8 cellular contexts compared by ENCODE assay signal in genomic region chr12:54201001-54201794, GRCh38. TPM values are rescaled to one million over a fixed set of nuclear protein-coding genes. Genes with fewer than 3 reads are reported as not detected.
A peak's percentile ranks its signal among the peaks of the same experiment; 100 is the strongest.
DNase-seq lines count a peak whose midpoint lies in the region; ATAC-seq and TF ChIP-seq lines count a peak whose summit lies in the region.

No MANE protein-coding gene starts in this region.

- DNase-seq in CD4-positive, CD25-positive, alpha-beta regulatory T cell, result peak; percentile 50 to 66 (median 61)
- DNase-seq in GOT3 (lab: John Stamatoyannopoulos, UW) (peak; percentile 7), NCI-H2107 (lab: John Stamatoyannopoulos, UW) (peak; percentile 49), UCSD-AML1 (lab: John Stamatoyannopoulos, UW; ENCODE audit: unreplicated experiment) (peak; percentile 62), body of pancreas (peak; percentile 63 to 68 (median 66)), iris pigment epithelial cell (ENCODE audit: low read depth) (peak; percentile 63)
- DNase-seq in stimulated activated CD4-positive, alpha-beta T cell treated with anti-CD3 and anti-CD28 coated beads, Interleukin-1b, Interleukin-23, amount 100 ng/mL, for 48 hours, result peak; percentile 71

- peaks cover under 1% of the 10 kb centered on the region for H3K4me1 ChIP-seq in CD4-positive, CD25-positive, alpha-beta regulatory T cell (ENCODE audit: control insufficient read depth, insufficient read depth, low read length, poor library complexity, severe bottlenecking)
- no peaks in the 10 kb centered on the region for H3K4me1 ChIP-seq in body of pancreas

- peaks cover 78% of the 10 kb centered on the region for H3K27me3 Mint-ChIP-seq in CD4-positive, CD25-positive, alpha-beta regulatory T cell

- intact Hi-C loops in body of pancreas (cut with DNase I), result loop anchor here (5.0 kb wide), 1 partner anchor 199 kb away; the partner anchor contains the start of gene HOXC9

- peaks cover 0 to 6% (median 4%) of the 10 kb centered on the region in 4 donors for H3K4me1 Mint-ChIP-seq in CD4-positive, CD25-positive, alpha-beta regulatory T cell

- no peak for TF ChIP-seq POLR2A in body of pancreas (IDR thresholded peaks at IDR 0.05)

- no peak overlapping the region for H3K4me3 Mint-ChIP-seq in CD4-positive, CD25-positive, alpha-beta regulatory T cell

- H3K4me3 ChIP-seq in CD4-positive, CD25-positive, alpha-beta regulatory T cell (ENCODE audit: low read depth, low read length), result no peak overlapping the region
- no peak overlapping the region for H3K4me3 ChIP-seq in body of pancreas

- peaks cover 26% of the 10 kb centered on the region for H3K27me3 ChIP-seq in CD4-positive, CD25-positive, alpha-beta regulatory T cell (ENCODE audit: control insufficient read depth, insufficient read depth, low read length)
- no peaks in the 10 kb centered on the region for H3K27me3 ChIP-seq in body of pancreas

- peak; percentile 80 to 84 for ATAC-seq in CD4-positive, CD25-positive, alpha-beta regulatory T cell (ENCODE audit: low read depth in 2 of 2)
- ATAC-seq in body of pancreas (peak; percentile 88), GM18873 (IDR thresholded peaks at IDR 0.05; ENCODE audit: low FRiP score, unreplicated experiment) (no peak)

- H3K36me3 Mint-ChIP-seq in CD4-positive, CD25-positive, alpha-beta regulatory T cell, result no peaks in the 10 kb centered on the region

- H3K27ac ChIP-seq in CD4-positive, CD25-positive, alpha-beta regulatory T cell (ENCODE audit: insufficient read depth, low read length, poor library complexity, severe bottlenecking), result no peak overlapping the region
- H3K27ac ChIP-seq in body of pancreas, result no peak overlapping the region

- WGBS in body of pancreas, 2 donors, result 21 to 65% methylated on average over 2 to 8 of the region's 8 CpGs

- H3K36me3 ChIP-seq in CD4-positive, CD25-positive, alpha-beta regulatory T cell (ENCODE audit: control insufficient read depth, insufficient read depth, low read length), result no peaks in the 10 kb centered on the region
- H3K36me3 ChIP-seq in body of pancreas (replicated peaks in 1 of 2; ENCODE audit: insufficient read depth in 1 of 2, low read depth in 2 of 2), result no peaks in the 10 kb centered on the region

- H3K27ac Mint-ChIP-seq in CD4-positive, CD25-positive, alpha-beta regulatory T cell, result no peak overlapping the region

- H3K9me3 Mint-ChIP-seq in CD4-positive, CD25-positive, alpha-beta regulatory T cell, result peaks cover 0 to 2% (median 0%) of the 10 kb centered on the region in 7 donors

- TF ChIP-seq CTCF in body of pancreas (IDR thresholded peaks at IDR 0.05), result peak; percentile 90 to 99 (median 97)

- H3K9me3 ChIP-seq in CD4-positive, CD25-positive, alpha-beta regulatory T cell (ENCODE audit: control insufficient read depth in 2 of 2, low read length in 2 of 2), result no peaks in the 10 kb centered on the region
- no peaks in the 10 kb centered on the region for H3K9me3 ChIP-seq in body of pancreas

RNA-seq across cellular contexts. Expression of gene SMUG1, which starts 12.4 kb away (rescaled TPM):
- 13.0 TPM for total RNA-seq in CD4-positive, CD25-positive, alpha-beta regulatory T cell
- polyA plus RNA-seq in CD4-positive, CD25-positive, alpha-beta regulatory T cell, result 10 to 100 TPM; 24.5 to 38.1 (median 30.7) TPM
- total RNA-seq in body of pancreas, result 10 to 100 TPM; 20.8 to 34.5 TPM

Comparison
In these comparisons a context has a peak if more than half of its experiments do, and no peak if none do; other contexts are left out.
1. DNase-seq: peak in every context shown above with its lines; median percentile 71 in stimulated activated CD4-positive, alpha-beta T cell treated with anti-CD3 and anti-CD28 coated beads, Interleukin-1b, Interleukin-23, amount 100 ng/mL, for 48 hours; 66 in body of pancreas; 63 in iris pigment epithelial cell; 62 in UCSD-AML1; 61 in CD4-positive, CD25-positive, alpha-beta regulatory T cell; 49 in NCI-H2107; 7 in GOT3.